Comparison of ENCODE assay signal across 10 cellular contexts in the genomic region with DNA sequence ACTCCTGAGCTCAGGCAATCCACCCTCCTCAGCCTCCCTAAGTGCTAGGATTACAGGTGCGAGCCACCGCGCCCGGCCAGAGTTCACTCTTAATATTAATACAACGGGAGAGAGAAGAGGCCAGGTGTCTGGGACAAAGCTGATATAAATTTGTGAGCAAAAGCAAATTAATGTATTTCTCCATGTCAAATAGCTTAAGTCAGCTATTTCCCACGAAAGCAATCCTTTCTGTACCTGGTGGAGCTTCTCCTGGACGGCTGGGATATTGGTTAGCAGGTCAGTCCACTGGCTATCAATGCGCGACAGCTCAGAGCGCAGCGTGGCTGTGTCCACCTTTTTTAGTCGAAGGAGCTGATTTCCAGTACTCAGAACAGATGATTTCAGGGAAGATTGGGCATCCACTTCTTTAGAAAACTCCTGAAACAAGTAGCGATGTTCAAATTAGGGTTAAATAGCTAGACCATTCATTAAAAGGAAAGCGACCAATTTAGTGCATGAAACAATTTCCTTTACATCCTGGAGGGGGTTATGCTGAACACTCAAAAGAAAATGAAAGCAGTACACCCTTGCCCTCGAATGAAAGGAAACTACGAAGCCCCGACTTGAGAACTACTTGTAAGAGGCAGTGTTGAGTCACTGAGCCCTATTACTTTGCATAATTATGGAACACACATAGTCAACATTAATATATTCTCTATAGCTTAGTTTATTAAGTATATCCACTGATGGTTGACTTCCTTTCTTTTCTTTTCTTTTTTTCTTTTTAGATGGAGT.
DNase-seq lines count a peak whose midpoint lies in the region; ATAC-seq and TF ChIP-seq lines count a peak whose summit lies in the region.
"Had no signal": no experiment of that assay in that cellular context is flagged by ENCODE, and none has a peak within 500 bp of the region (broad histone marks: within the 10 kb centered on the region; RNA-seq: fewer than 3 reads in every experiment).

No MANE protein-coding gene starts in this region.

- peaks cover 24% of the 10 kb centered on the region for H3K4me1 Mint-ChIP-seq in CD8-positive, alpha-beta T cell (ENCODE audit: low read depth)
- H3K4me1 Mint-ChIP-seq in T-helper 2 cell treated with Interferon-gamma antibody and Interleukin-4, amounts not matched to agents 5 μg/mL and 100 μg/mL, for 36 hours (ENCODE audit: low read depth) = peaks cover 16% of the 10 kb centered on the region
- no peaks in the 10 kb centered on the region for H3K4me1 Mint-ChIP-seq in natural killer cell

- no peak overlapping the region for H3K27ac ChIP-seq in CD8-positive, alpha-beta T cell (ENCODE audit: low read depth, low read length)
- H3K27ac ChIP-seq: HL-60 had no signal

- H3K27me3 ChIP-seq in CD8-positive, alpha-beta T cell (ENCODE audit: insufficient read depth, low read length) = no peaks in the 10 kb centered on the region

- H3K27ac Mint-ChIP-seq in CD8-positive, alpha-beta T cell = peak overlapping the region; percentile 77
- peak overlapping the region; percentile 60 for H3K27ac Mint-ChIP-seq in T-helper 2 cell treated with Interferon-gamma antibody and Interleukin-4, amounts not matched to agents 5 μg/mL and 100 μg/mL, for 36 hours
- peak overlapping the region; percentile 44 to 62 for H3K27ac Mint-ChIP-seq in natural killer cell

- CTCF ChIA-PET in CD8-positive, alpha-beta T cell (lab: Charles Lee) = interaction anchor here (1.3 to 1.6 kb wide), 2 partner anchors 13 to 49 kb away, joined by 3 to 5 read pairs; no protein-coding TSS in a partner anchor

- POLR2A ChIA-PET in CD8-positive, alpha-beta T cell (lab: Charles Lee) = interaction anchor here (0.7 to 1.3 kb wide), 5 partner anchors 11 to 843 kb away, joined by 3 to 5 read pairs (median 4); no protein-coding TSS in a partner anchor

- peaks cover 25% of the 10 kb centered on the region for H3K36me3 ChIP-seq in CD8-positive, alpha-beta T cell (ENCODE audit: insufficient read depth, low read length)

- peaks cover 18% of the 10 kb centered on the region for H3K4me1 ChIP-seq in CD8-positive, alpha-beta T cell (ENCODE audit: insufficient read depth, low read length)

- peak overlapping the region; percentile 66 for H3K4me3 Mint-ChIP-seq in CD8-positive, alpha-beta T cell
- H3K4me3 Mint-ChIP-seq in T-helper 2 cell treated with Interferon-gamma antibody and Interleukin-4, amounts not matched to agents 5 μg/mL and 100 μg/mL, for 36 hours = peak overlapping the region; percentile 48
- H3K4me3 Mint-ChIP-seq in natural killer cell = no peak overlapping the region

- ATAC-seq in CD8-positive, alpha-beta T cell = peak; percentile 94
- ATAC-seq in natural killer cell = no peak
- no peak for ATAC-seq in HG03039 (IDR thresholded peaks at IDR 0.05; ENCODE audit: unreplicated experiment)

- no peaks in the 10 kb centered on the region for H3K27me3 Mint-ChIP-seq in CD8-positive, alpha-beta T cell (ENCODE audit: low read depth)
- no peaks in the 10 kb centered on the region for H3K27me3 Mint-ChIP-seq in T-helper 2 cell treated with Interferon-gamma antibody and Interleukin-4, amounts not matched to agents 5 μg/mL and 100 μg/mL, for 36 hours (ENCODE audit: low read depth)
- H3K27me3 Mint-ChIP-seq in natural killer cell (ENCODE audit: low read depth in 2 of 2) = no peaks in the 10 kb centered on the region

- peak overlapping the region; percentile 51 for H3K4me3 ChIP-seq in CD8-positive, alpha-beta T cell (ENCODE audit: low read depth, low read length)

- H3K9me3 ChIP-seq in CD8-positive, alpha-beta T cell (ENCODE audit: low read length) = no peaks in the 10 kb centered on the region

- H3K9me3 Mint-ChIP-seq in CD8-positive, alpha-beta T cell = no peaks in the 10 kb centered on the region
- H3K9me3 Mint-ChIP-seq in T-helper 2 cell treated with Interferon-gamma antibody and Interleukin-4, amounts not matched to agents 5 μg/mL and 100 μg/mL, for 36 hours = no peaks in the 10 kb centered on the region
- H3K9me3 Mint-ChIP-seq in natural killer cell = no peaks in the 10 kb centered on the region

- intact Hi-C loops in CD8-positive, alpha-beta T cell (cut with DNase I, micrococcal nuclease) = loop anchor here (5.0 kb wide), 2 partner anchors 51 to 69 kb away; no protein-coding TSS in a partner anchor
- intact Hi-C loops in natural killer cell (cut with micrococcal nuclease) = no loop called here

- DNase-seq in CD8-positive, alpha-beta T cell = peak in 1 of 7 experiments; percentile 30
- no peak for DNase-seq in T-helper 2 cell treated with Interferon-gamma antibody and Interleukin-4, amounts not matched to agents 5 μg/mL and 100 μg/mL, for 36 hours (ENCODE audit: low spot score)
- DNase-seq in central memory CD4-positive, alpha-beta T cell = peak; percentile 38
- no peak for DNase-seq in natural killer cell
- DNase-seq in ureter (ENCODE audit: low spot score) = no peak
- no peak for DNase-seq in iPS-NIHi11 (ENCODE audit: low spot score)
- no peak for DNase-seq in germinal center (ENCODE audit: low spot score)
- DNase-seq: NCI-H446 treated with DMSO at 0.1 percent for 48 hours had no signal

- peaks cover 80% of the 10 kb centered on the region for H3K36me3 Mint-ChIP-seq in CD8-positive, alpha-beta T cell
- H3K36me3 Mint-ChIP-seq in T-helper 2 cell treated with Interferon-gamma antibody and Interleukin-4, amounts not matched to agents 5 μg/mL and 100 μg/mL, for 36 hours (ENCODE audit: low read depth) = peaks cover 50% of the 10 kb centered on the region
- H3K36me3 Mint-ChIP-seq in natural killer cell = peaks cover 13% of the 10 kb centered on the region

- no peak for TF ChIP-seq CTCF in CD8-positive, alpha-beta T cell (IDR thresholded peaks at IDR 0.05)
- no peak for TF ChIP-seq CTCF in natural killer cell (IDR thresholded peaks at IDR 0.05)
